Comparison of ENCODE assay signal across 17 cellular contexts in the genomic region with DNA sequence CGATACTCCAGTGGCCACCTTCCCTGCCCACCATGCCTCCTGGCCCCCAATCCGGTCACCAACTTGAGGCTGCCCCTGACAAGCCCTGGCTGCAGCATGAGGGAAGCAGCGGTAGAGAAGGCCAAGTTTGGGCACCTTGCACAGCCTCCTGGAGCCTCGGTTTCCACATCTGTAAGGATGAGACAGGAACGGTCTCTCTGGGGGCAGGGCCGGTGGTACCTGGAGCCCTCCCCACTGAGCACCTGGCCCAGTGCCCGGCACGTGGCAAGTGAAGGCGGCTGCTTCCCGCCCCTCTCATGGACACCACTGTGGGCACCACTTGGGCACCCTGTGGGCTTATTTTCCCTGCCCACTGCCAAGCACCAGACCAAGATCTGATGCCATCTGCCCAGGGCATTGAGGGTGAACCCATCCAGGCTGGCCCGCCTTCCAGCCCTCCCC.
DNase-seq lines count a peak whose midpoint lies in the region; ATAC-seq and TF ChIP-seq lines count a peak whose summit lies in the region.
"Had no signal": no experiment of that assay in that cellular context is flagged by ENCODE, and none has a peak within 500 bp of the region (broad histone marks: within the 10 kb centered on the region; RNA-seq: fewer than 3 reads in every experiment).

No MANE protein-coding gene starts in this region.

- H3K36me3 Mint-ChIP-seq in natural killer cell treated with Interleukin-12 subunit alpha and Interleukin-12 subunit beta and Interleukin-15 and Interleukin-18, amount 100 ng/mL, for 72 hours, result no peaks in the 10 kb centered on the region

- ATAC-seq in gastroesophageal sphincter (no peak), GM18498 (IDR thresholded peaks at IDR 0.05; ENCODE audit: unreplicated experiment) (no peak), GM18870 (IDR thresholded peaks at IDR 0.05; ENCODE audit: unreplicated experiment) (no peak)
- ATAC-seq in natural killer cell treated with Interleukin-12 subunit alpha and Interleukin-12 subunit beta and Interleukin-15 and Interleukin-18, amount 100 ng/mL, for 72 hours, result no peak
- ATAC-seq: activated naive CD4-positive, alpha-beta T cell treated with anti-CD3 and anti-CD28 coated beads, Interleukin-2, amount 50 U/mL, for 72 hours; foreskin keratinocyte; GM23338 had no signal

- H3K27me3 ChIP-seq in gastroesophageal sphincter (no peaks in the 10 kb centered on the region), transverse colon (no peaks in the 10 kb centered on the region)

- no peak overlapping the region for H3K4me3 Mint-ChIP-seq in natural killer cell treated with Interleukin-12 subunit alpha and Interleukin-12 subunit beta and Interleukin-15 and Interleukin-18, amount 100 ng/mL, for 72 hours
- H3K4me3 Mint-ChIP-seq: activated CD4-positive, alpha-beta T cell treated with anti-CD3 and anti-CD28 coated beads, Interleukin-2, amount 10 ng/mL, durations not matched to agents 7 days and 5 days; dendritic cell treated with granulocyte-macrophage colony-stimulating factor and Interleukin-4, amounts not matched to agents 40 ng/mL and 50 ng/mL, for 4 days; GM23338 had no signal

- DNase-seq in activated CD4-positive, CD25-positive, alpha-beta regulatory T cell treated with anti-CD3 and anti-CD28 coated beads, Interleukin-2, amount 50 U/mL, for 72 hours, result peak; percentile 19
- no peak for DNase-seq in activated CD4-positive, CD25-positive, alpha-beta regulatory T cell (lab: John Stamatoyannopoulos, UW)
- DNase-seq in natural killer cell treated with Interleukin-12 subunit alpha and Interleukin-12 subunit beta and Interleukin-15 and Interleukin-18, amount 100 ng/mL, for 72 hours (ENCODE audit: low spot score), result peak; percentile 28
- peak; percentile 7 for DNase-seq in transverse colon
- DNase-seq in stimulated activated CD4-positive, alpha-beta T cell treated with anti-CD3 and anti-CD28 coated beads, Interleukin-2, amount 100 ng/mL, for 24 hours, result no peak
- DNase-seq: 8988T; activated CD4-positive, alpha-beta T cell treated with anti-CD3 and anti-CD28 coated beads, Interleukin-2, amount 10 ng/mL, durations not matched to agents 7 days and 5 days; foreskin keratinocyte; stimulated activated CD4-positive, alpha-beta T cell treated with anti-CD3 and anti-CD28 coated beads, Interleukin-4, amount 100 ng/mL, for 24 hours had no signal

- no peak overlapping the region for H3K27ac Mint-ChIP-seq in natural killer cell treated with Interleukin-12 subunit alpha and Interleukin-12 subunit beta and Interleukin-15 and Interleukin-18, amount 100 ng/mL, for 72 hours
- H3K27ac Mint-ChIP-seq: activated CD4-positive, alpha-beta T cell treated with anti-CD3 and anti-CD28 coated beads, Interleukin-2, amount 10 ng/mL, durations not matched to agents 7 days and 5 days; activated naive CD4-positive, alpha-beta T cell treated with anti-CD3 and anti-CD28 coated beads, Interleukin-2, amount 50 U/mL, for 72 hours; dendritic cell treated with granulocyte-macrophage colony-stimulating factor and Interleukin-4, amounts not matched to agents 40 ng/mL and 50 ng/mL, for 4 days; GM23338; stimulated activated naive CD8-positive, alpha-beta T cell treated with anti-CD3 and anti-CD28 coated beads, Interleukin-15, Interleukin-2, amounts not matched to agents 100 ng/mL and 50 ng/mL, for 24 hours had no signal

- H3K36me3 ChIP-seq in gastroesophageal sphincter, result no peaks in the 10 kb centered on the region
- H3K36me3 ChIP-seq in transverse colon, result no peaks in the 10 kb centered on the region

- H3K4me3 ChIP-seq in gastroesophageal sphincter, result peak overlapping the region in 1 of 2 donors; percentile 38
- no peak overlapping the region for H3K4me3 ChIP-seq in transverse colon
- H3K4me3 ChIP-seq: GM23338, SK-N-MC had no signal

- intact Hi-C loops in transverse colon (cut with DNase I; ENCODE audit: low total_unique reads), result loop anchor here (5.0 kb wide), 1 partner anchor 926 kb away; no protein-coding TSS in a partner anchor

- H3K27ac ChIP-seq in gastroesophageal sphincter (peak overlapping the region; percentile 43 to 88 (median 86)), transverse colon (peak overlapping the region; percentile 13 to 76 (median 42))
- H3K27ac ChIP-seq: foreskin keratinocyte, SK-N-MC had no signal

- in situ Hi-C loops in transverse colon (cut with MboI; ENCODE audit: low pct_ligation_motif_present in 1 of 4, low pct_unique_long_range_greater_than_20kb in 1 of 4, low sequenced_read_pairs in 3 of 4), result no loop called here

- 64% methylated on average over 2 of the region's 11 CpGs; no CpG with 5 or more reads in 1 of the 2 donors for WGBS in gastroesophageal sphincter (ENCODE audit: low coverage in 1 of 2), 2 donors
- 86% methylated on average over 11 of the region's 11 CpGs; no CpG with 5 or more reads in 1 of the 2 donors for WGBS in transverse colon (ENCODE audit: low coverage in 1 of 2), 2 donors

- peaks cover 5 to 59% (median 37%) of the 10 kb centered on the region in 3 donors for H3K4me1 ChIP-seq in gastroesophageal sphincter
- peaks cover 18 to 38% (median 23%) of the 10 kb centered on the region in 4 donors for H3K4me1 ChIP-seq in transverse colon
- H3K4me1 ChIP-seq: foreskin keratinocyte had no signal

- H3K9me3 ChIP-seq in gastroesophageal sphincter (no peaks in the 10 kb centered on the region), transverse colon (no peaks in the 10 kb centered on the region)

- TF ChIP-seq POLR2A in gastroesophageal sphincter (IDR thresholded peaks at IDR 0.05) (no peak), transverse colon (IDR thresholded peaks at IDR 0.05) (no peak)

- H3K27me3 Mint-ChIP-seq in natural killer cell treated with Interleukin-12 subunit alpha and Interleukin-12 subunit beta and Interleukin-15 and Interleukin-18, amount 100 ng/mL, for 72 hours, result peaks cover 16 to 28% of the 10 kb centered on the region in 2 donors
- H3K27me3 Mint-ChIP-seq: activated CD4-positive, alpha-beta T cell treated with anti-CD3 and anti-CD28 coated beads, Interleukin-2, amount 10 ng/mL, durations not matched to agents 7 days and 5 days; dendritic cell treated with granulocyte-macrophage colony-stimulating factor and Interleukin-4, amounts not matched to agents 40 ng/mL and 50 ng/mL, for 4 days; stimulated activated naive CD8-positive, alpha-beta T cell treated with anti-CD3 and anti-CD28 coated beads, Interleukin-15, Interleukin-2, amounts not matched to agents 100 ng/mL and 50 ng/mL, for 24 hours had no signal

- no peaks in the 10 kb centered on the region for H3K9me3 Mint-ChIP-seq in natural killer cell treated with Interleukin-12 subunit alpha and Interleukin-12 subunit beta and Interleukin-15 and Interleukin-18, amount 100 ng/mL, for 72 hours
- H3K9me3 Mint-ChIP-seq: dendritic cell treated with granulocyte-macrophage colony-stimulating factor and Interleukin-4, amounts not matched to agents 40 ng/mL and 50 ng/mL, for 4 days; GM23338 had no signal

- TF ChIP-seq CTCF in gastroesophageal sphincter (IDR thresholded peaks at IDR 0.05), result no peak
- no peak for TF ChIP-seq CTCF in transverse colon (IDR thresholded peaks at IDR 0.05)

- TF ChIP-seq EP300 in gastroesophageal sphincter (IDR thresholded peaks at IDR 0.05) (no peak), transverse colon (IDR thresholded peaks at IDR 0.05; ENCODE audit: low read depth) (no peak)

- peaks cover 9 to 14% of the 10 kb centered on the region in 2 donors for H3K4me1 Mint-ChIP-seq in natural killer cell treated with Interleukin-12 subunit alpha and Interleukin-12 subunit beta and Interleukin-15 and Interleukin-18, amount 100 ng/mL, for 72 hours (ENCODE audit: low read depth in 2 of 2)

Comparison
In these comparisons a context has a peak if more than half of its experiments do, and no peak if none do; other contexts are left out.
1. DNase-seq: peak in activated CD4-positive, CD25-positive, alpha-beta regulatory T cell treated with anti-CD3 and anti-CD28 coated beads, Interleukin-2, amount 50 U/mL, for 72 hours (single experiment), natural killer cell treated with Interleukin-12 subunit alpha and Interleukin-12 subunit beta and Interleukin-15 and Interleukin-18, amount 100 ng/mL, for 72 hours (single experiment) and transverse colon (single experiment); none in activated CD4-positive, CD25-positive, alpha-beta regulatory T cell (0 of 4) and stimulated activated CD4-positive, alpha-beta T cell treated with anti-CD3 and anti-CD28 coated beads, Interleukin-2, amount 100 ng/mL, for 24 hours (0 of 2).